In the genomic region with DNA sequence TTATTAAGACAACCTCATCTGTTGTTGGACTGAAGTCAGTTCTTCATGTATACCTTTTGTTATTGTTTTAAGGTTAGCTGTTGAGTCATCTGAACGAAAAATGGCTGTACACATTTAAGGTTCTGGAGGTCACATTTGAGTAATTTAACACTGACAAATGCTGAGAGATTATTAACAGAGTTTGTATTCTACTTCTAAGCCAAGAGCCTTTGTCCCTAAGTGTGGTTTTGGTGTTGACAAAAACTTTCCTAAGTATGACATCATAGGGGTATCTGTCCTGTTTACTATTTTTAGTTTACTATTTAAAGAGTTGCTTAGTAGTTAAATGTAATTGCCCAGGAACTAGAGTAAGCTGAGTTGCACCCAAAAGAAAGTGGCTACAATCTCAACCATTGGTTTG, we compare ENCODE assay signal across 11 cellular contexts.
DNase-seq lines count a peak whose midpoint lies in the region; ATAC-seq, FAIRE-seq and TF ChIP-seq lines count a peak whose summit lies in the region.
"Had no signal": no experiment of that assay in that cellular context is flagged by ENCODE, and none has a peak within 500 bp of the region (broad histone marks: within the 10 kb centered on the region; RNA-seq: fewer than 3 reads in every experiment).

No MANE protein-coding gene starts in this region.

- TF ChIP-seq RAD21 in GM12878 (IDR thresholded peaks at IDR 0.05; ENCODE audit: insufficient read depth, low read depth, low read length): no peak

- no peak for DNase-seq in heart left ventricle
- no peak for DNase-seq in right atrium auricular region (ENCODE audit: low spot score)
- peak; percentile 13 for DNase-seq in GM12878 (ENCODE audit: low read depth, low spot score)
- no peak for DNase-seq in NCI-H748 (lab: John Stamatoyannopoulos, UW; ENCODE audit: unreplicated experiment)
- DNase-seq in GM03348 (ENCODE audit: low spot score): no peak
- no peak for DNase-seq in T-helper 9 cell
- DNase-seq in NCI-H524 treated with DMSO at 0.1 percent for 48 hours (lab: John Stamatoyannopoulos, UW): no peak
- DNase-seq: activated CD8-positive, alpha-beta memory T cell treated with anti-CD3 and anti-CD28 coated beads, Interleukin-2, amount 50 U/mL, for 4 hours; stimulated activated CD4-positive, alpha-beta T cell treated with anti-CD3 and anti-CD28 coated beads, Interleukin-4, amount 100 ng/mL, for 24 hours had no signal

- 35 to 47% (median 43%) methylated on average over 1 of the region's 1 CpG for WGBS in heart left ventricle, 4 donors
- WGBS in GM12878 (ENCODE audit: insufficient coverage, insufficient replicate concordance, low lambda C conversion rate, missing lambda C conversion rate): 4% methylated on average over 1 of the region's 1 CpG

- RAD21 ChIA-PET in GM12878 (lab: Charles Lee; ENCODE audit: unreplicated experiment): no interaction called here

- H3K36me3 ChIP-seq in heart left ventricle: no peaks in the 10 kb centered on the region
- H3K36me3 ChIP-seq in right atrium auricular region: no peaks in the 10 kb centered on the region
- no peaks in the 10 kb centered on the region for H3K36me3 ChIP-seq in GM12878 (ENCODE audit: control insufficient read depth in 2 of 2, insufficient read depth in 2 of 2, low read length in 1 of 2)
- H3K36me3 ChIP-seq: vagina had no signal

- peak; percentile 66 to 81 (median 69) for ATAC-seq in heart left ventricle
- ATAC-seq in HG03045 (IDR thresholded peaks at IDR 0.05; ENCODE audit: unreplicated experiment): peak; percentile 69
- peak; percentile 92 for ATAC-seq in GM12878

- H3K4me3 ChIP-seq in heart left ventricle: no peak overlapping the region
- no peak overlapping the region for H3K4me3 ChIP-seq in right atrium auricular region
- H3K4me3 ChIP-seq in GM12878: no peak overlapping the region
- H3K4me3 ChIP-seq: vagina had no signal

- no peak overlapping the region for H3K9ac ChIP-seq in GM12878 (ENCODE audit: control insufficient read depth, insufficient read depth, low read length)

- no peaks in the 10 kb centered on the region for H4K20me1 ChIP-seq in GM12878 (ENCODE audit: control insufficient read depth, insufficient read depth)

- peak overlapping the region in 9 of 12 donors; percentile 7 to 65 (median 37) for H3K27ac ChIP-seq in heart left ventricle
- H3K27ac ChIP-seq in right atrium auricular region: peak overlapping the region in 1 of 2 donors; percentile 24
- no peak overlapping the region for H3K27ac ChIP-seq in GM12878 (ENCODE audit: control insufficient read depth, insufficient read depth)
- H3K27ac ChIP-seq: vagina had no signal

- no peak for TF ChIP-seq CTCF in heart left ventricle (IDR thresholded peaks at IDR 0.05)
- no peak for TF ChIP-seq CTCF in right atrium auricular region (IDR thresholded peaks at IDR 0.05)
- TF ChIP-seq CTCF in GM12878 (IDR thresholded peaks at IDR 0.05 in 2 of 3, conservative IDR thresholded peaks at IDR 0.05 in 1 of 3; ENCODE audit: control insufficient read depth in 2 of 3, extremely low read depth in 1 of 3, insufficient read depth in 1 of 3, low read depth in 3 of 3, low read length in 3 of 3): no peak

- peaks cover 0 to 45% (median 30%) of the 10 kb centered on the region in 12 donors for H3K4me1 ChIP-seq in heart left ventricle
- H3K4me1 ChIP-seq in right atrium auricular region: peaks cover 0 to 13% of the 10 kb centered on the region in 2 donors
- no peaks in the 10 kb centered on the region for H3K4me1 ChIP-seq in GM12878 (ENCODE audit: control insufficient read depth, insufficient read depth, low read length)

- TF ChIP-seq POLR2A in heart left ventricle (IDR thresholded peaks at IDR 0.05) (no peak), GM12878 (IDR thresholded peaks at IDR 0.05; ENCODE audit: low read depth, low read length) (no peak)

- H3K27me3 ChIP-seq in heart left ventricle (no peaks in the 10 kb centered on the region), right atrium auricular region (no peaks in the 10 kb centered on the region), GM12878 (replicated peaks in 1 of 2; ENCODE audit: control insufficient read depth in 2 of 2, insufficient read depth in 2 of 2, low read length in 1 of 2) (no peaks in the 10 kb centered on the region)
- H3K27me3 ChIP-seq: vagina had no signal

- BruUV-seq in GM12878 (replicated peaks; lab: Mats Ljungman, UMichigan): no TSS peak

- SMC1A ChIA-PET in GM12878 (lab: Charles Lee; ENCODE audit: uncharacterized antibody, unreplicated experiment): interaction anchor here (0.7 to 1.1 kb wide), 4 partner anchors 34 to 140 kb away, joined by 3 read pairs; no protein-coding TSS in a partner anchor

- no peak overlapping the region for H2AFZ ChIP-seq in GM12878 (ENCODE audit: control insufficient read depth, low read depth, low read length)

- intact Hi-C loops in heart left ventricle (cut with DNase I): loop anchor here in 2 of 10 donors (2.0 to 10.0 kb wide), 2 partner anchors 71 kb away; partner anchors contain the start of gene CDK8 (in 2 of the 2)
- intact Hi-C loops in GM12878 (cut with micrococcal nuclease; ENCODE audit: unreplicated experiment): loop anchor here (5.0 kb wide), 1 partner anchor 69 kb away; no protein-coding TSS in a partner anchor

- no peak for TF ChIP-seq EP300 in GM12878 (IDR thresholded peaks at IDR 0.05; ENCODE audit: borderline replicate concordance in 1 of 2, control insufficient read depth in 1 of 2, low read depth in 2 of 2, low read length in 2 of 2)

- no peak overlapping the region for H3K4me2 ChIP-seq in GM12878 (ENCODE audit: control insufficient read depth, insufficient read depth)

- in situ Hi-C loops in GM12878 (cut with MboI): no loop called here

- no peak for FAIRE-seq in GM12878 (lab: Jason Lieb, UNC)

- POLR2A ChIA-PET in GM12878 (lab: Charles Lee): no interaction called here

- no peaks in the 10 kb centered on the region; the same call in 1 of the 2 replicates for H3K79me2 ChIP-seq in GM12878 (ENCODE audit: control insufficient read depth, insufficient read depth, low read length)

- CTCF ChIA-PET in GM12878 (lab: Yijun Ruan, JAX): interaction anchor here (1.1 kb wide), 1 partner anchor 141 kb away, joined by 5 read pairs; no protein-coding TSS in a partner anchor

- peaks cover 0 to 9% (median 0%) of the 10 kb centered on the region in 12 donors for H3K9me3 ChIP-seq in heart left ventricle
- no peaks in the 10 kb centered on the region for H3K9me3 ChIP-seq in right atrium auricular region
- H3K9me3 ChIP-seq in GM12878 (replicated peaks; ENCODE audit: control insufficient read depth, insufficient read depth, low read length): no peaks in the 10 kb centered on the region
- H3K9me3 ChIP-seq: vagina had no signal

TF ChIP-seq in GM12878, 131 proteins besides CTCF, POLR2A, EP300 and RAD21 (continues in another document):
- peak; percentile 46; the same call in 1 of the 2 replicates for TF ChIP-seq CREB1 (IDR thresholded peaks at IDR 0.05; ENCODE audit: low read depth)
- TF ChIP-seq TBL1XR1 (IDR thresholded peaks at IDR 0.05; ENCODE audit: low read depth, low read length): no peak
- TF ChIP-seq ZNF24 (IDR thresholded peaks at IDR 0.05): 0 out of 2 replicates have a peak, but pooled peaks have one; percentile 40
- no peak for TF ChIP-seq SUPT20H (IDR thresholded peaks at IDR 0.05; ENCODE audit: borderline replicate concordance, control insufficient read depth, low read depth, low read length)
- peak; percentile 42; the same call in 1 of the 2 replicates for TF ChIP-seq MTA2 (IDR thresholded peaks at IDR 0.05; ENCODE audit: low read depth)
- TF ChIP-seq ATF2 (IDR thresholded peaks at IDR 0.05; ENCODE audit: low read length): peak; percentile 71
- peak; percentile 51; the same call in 1 of the 2 replicates for TF ChIP-seq FOXK2 (IDR thresholded peaks at IDR 0.05)
- TF ChIP-seq, protein P1, sequence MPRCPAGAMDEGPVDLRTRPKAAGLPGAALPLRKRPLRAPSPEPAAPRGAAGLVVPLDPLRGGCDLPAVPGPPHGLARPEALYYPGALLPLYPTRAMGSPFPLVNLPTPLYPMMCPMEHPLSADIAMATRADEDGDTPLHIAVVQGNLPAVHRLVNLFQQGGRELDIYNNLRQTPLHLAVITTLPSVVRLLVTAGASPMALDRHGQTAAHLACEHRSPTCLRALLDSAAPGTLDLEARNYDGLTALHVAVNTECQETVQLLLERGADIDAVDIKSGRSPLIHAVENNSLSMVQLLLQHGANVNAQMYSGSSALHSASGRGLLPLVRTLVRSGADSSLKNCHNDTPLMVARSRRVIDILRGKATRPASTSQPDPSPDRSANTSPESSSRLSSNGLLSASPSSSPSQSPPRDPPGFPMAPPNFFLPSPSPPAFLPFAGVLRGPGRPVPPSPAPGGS (IDR thresholded peaks at IDR 0.05; ENCODE audit: borderline replicate concordance, insufficient read depth, low read depth, low read length, poor library complexity, severe bottlenecking): no peak
- peak; percentile 25; the same call in 1 of the 2 replicates for TF ChIP-seq JUNB (IDR thresholded peaks at IDR 0.05)
